Comparison of ENCODE assay signal across 24 cellular contexts in the genomic region with DNA sequence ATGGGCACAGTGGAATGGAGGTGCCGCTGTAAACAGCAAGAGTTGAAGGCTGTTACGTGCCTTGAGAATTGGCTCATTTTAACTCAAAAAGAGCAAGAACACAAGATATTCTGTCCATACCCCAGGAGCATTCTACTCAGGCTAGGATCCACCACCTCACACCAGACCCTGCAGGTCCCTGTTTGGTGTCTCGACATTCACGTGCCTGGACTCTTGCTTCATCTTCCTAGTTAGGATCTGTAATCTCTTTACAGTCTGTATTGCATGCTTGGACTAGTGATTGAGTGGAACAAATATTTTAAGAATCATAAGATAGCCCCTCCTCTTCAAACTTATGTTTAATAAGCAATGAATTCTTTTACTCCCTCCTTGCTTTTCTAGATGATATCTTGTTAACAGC.
"Had no signal": no experiment of that assay in that cellular context is flagged by ENCODE, and none has a peak within 500 bp of the region (broad histone marks: within the 10 kb centered on the region; RNA-seq: fewer than 3 reads in every experiment).

No MANE protein-coding gene starts in this region.

- H3K27ac Mint-ChIP-seq: dendritic cell treated with granulocyte-macrophage colony-stimulating factor and Interleukin-4, amounts not matched to agents 40 ng/mL and 50 ng/mL, for 4 days; nephron; neural progenitor cell; progenitor cell of endocrine pancreas; stimulated activated memory B cell treated with anti-CD40 and anti-IgM and Interleukin-4, amounts not matched to agents 10 μg/mL and 1 μg/mL and 100 μg/mL, for 72 hours; stimulated activated naive CD8-positive, alpha-beta T cell treated with anti-CD3 and anti-CD28 coated beads, Interleukin-15, Interleukin-2, amounts not matched to agents 100 ng/mL and 50 ng/mL, for 24 hours had no signal

- H3K27me3 ChIP-seq: colonic mucosa, esophagus muscularis mucosa, neural progenitor cell, sigmoid colon, tibial nerve, upper lobe of right lung, uterus had no signal

- H3K4me3 ChIP-seq: colonic mucosa, esophagus muscularis mucosa, neural progenitor cell, sigmoid colon, thoracic aorta, tibial nerve, upper lobe of right lung, uterus had no signal

- H3K4me3 Mint-ChIP-seq: dendritic cell treated with granulocyte-macrophage colony-stimulating factor and Interleukin-4, amounts not matched to agents 40 ng/mL and 50 ng/mL, for 4 days; naive thymus-derived CD4-positive, alpha-beta T cell; nephron; neural progenitor cell; stimulated activated memory B cell treated with anti-CD40 and anti-IgM and Interleukin-4, amounts not matched to agents 10 μg/mL and 1 μg/mL and 100 μg/mL, for 72 hours; stimulated activated naive CD8-positive, alpha-beta T cell treated with anti-CD3 and anti-CD28 coated beads, Interleukin-15, Interleukin-2, amounts not matched to agents 100 ng/mL and 50 ng/mL, for 24 hours had no signal

- H3K27ac ChIP-seq: colonic mucosa, esophagus muscularis mucosa, neural progenitor cell, parathyroid adenoma, thoracic aorta, tibial nerve, upper lobe of right lung, uterus had no signal

- H3K9ac ChIP-seq: neural progenitor cell, parathyroid adenoma had no signal

- H3K4me1 ChIP-seq: colonic mucosa, neural progenitor cell, tibial nerve, upper lobe of right lung, uterus had no signal

- H3K9me3 Mint-ChIP-seq: dendritic cell treated with granulocyte-macrophage colony-stimulating factor and Interleukin-4, amounts not matched to agents 40 ng/mL and 50 ng/mL, for 4 days; nephron; neural progenitor cell; stimulated activated memory B cell treated with anti-CD40 and anti-IgM and Interleukin-4, amounts not matched to agents 10 μg/mL and 1 μg/mL and 100 μg/mL, for 72 hours; stimulated activated naive CD8-positive, alpha-beta T cell treated with anti-CD3 and anti-CD28 coated beads, Interleukin-15, Interleukin-2, amounts not matched to agents 100 ng/mL and 50 ng/mL, for 24 hours had no signal

- H3K36me3 ChIP-seq: uterus had no signal

- ATAC-seq: naive thymus-derived CD4-positive, alpha-beta T cell; stimulated activated memory B cell treated with anti-CD40 and anti-IgM and Interleukin-4, amounts not matched to agents 10 μg/mL and 1 μg/mL and 100 μg/mL, for 72 hours; upper lobe of right lung had no signal

- H3K4me1 Mint-ChIP-seq: nephron; neural progenitor cell; stimulated activated memory B cell treated with anti-CD40 and anti-IgM and Interleukin-4, amounts not matched to agents 10 μg/mL and 1 μg/mL and 100 μg/mL, for 72 hours had no signal

- H3K27me3 Mint-ChIP-seq: dendritic cell treated with granulocyte-macrophage colony-stimulating factor and Interleukin-4, amounts not matched to agents 40 ng/mL and 50 ng/mL, for 4 days; naive thymus-derived CD4-positive, alpha-beta T cell; progenitor cell of endocrine pancreas; stimulated activated memory B cell treated with anti-CD40 and anti-IgM and Interleukin-4, amounts not matched to agents 10 μg/mL and 1 μg/mL and 100 μg/mL, for 72 hours; stimulated activated naive CD8-positive, alpha-beta T cell treated with anti-CD3 and anti-CD28 coated beads, Interleukin-15, Interleukin-2, amounts not matched to agents 100 ng/mL and 50 ng/mL, for 24 hours had no signal

- H3K9me3 ChIP-seq: colonic mucosa, esophagus muscularis mucosa, sigmoid colon, thoracic aorta, tibial nerve, upper lobe of right lung, uterus had no signal

- FAIRE-seq: endothelial cell of umbilical vein, keratinocyte had no signal

- DNase-seq: colonic mucosa; effector CD8-positive, alpha-beta T cell; foreskin melanocyte; glutamatergic neuron; mesendoderm; midbrain; naive thymus-derived CD4-positive, alpha-beta T cell; sigmoid colon; stimulated activated CD4-positive, alpha-beta T cell treated with anti-CD3 and anti-CD28 coated beads, Interleukin-2, amount 100 ng/mL, for 24 hours; stimulated activated CD4-positive, alpha-beta T cell treated with anti-CD3 and anti-CD28 coated beads, Interleukin-4, amount 100 ng/mL, for 4 hours; upper lobe of right lung; uterus had no signal
